8 cellular contexts compared by ENCODE assay signal in genomic region chr14:105480807-105481801, GRCh38. TPM values are rescaled to one million over a fixed set of nuclear protein-coding genes. Genes with fewer than 3 reads are reported as not detected.
A peak's percentile ranks its signal among the peaks of the same experiment; 100 is the strongest.
DNase-seq lines count a peak whose midpoint lies in the region; TF ChIP-seq lines count a peak whose summit lies in the region.

No MANE protein-coding gene starts in this region.

- CTCF ChIA-PET in SK-N-SH (lab: Yijun Ruan, JAX), result interaction anchor here (0.6 to 7.2 kb wide), 43 partner anchors 9 to 362 kb away, joined by 3 to 137 read pairs (median 5); partner anchors contain the start of genes MTA1, TEDC1 and TMEM121

- H3K36me3 Mint-ChIP-seq in H9 (ENCODE audit: insufficient read depth in 1 of 3, low read depth in 3 of 3), result no peaks in the 10 kb centered on the region
- H3K36me3 Mint-ChIP-seq in activated naive CD4-positive, alpha-beta T cell treated with anti-CD3 and anti-CD28 coated beads, Interleukin-2, amount 50 U/mL, for 24 hours, result no peaks in the 10 kb centered on the region
- peaks cover 2% of the 10 kb centered on the region for H3K36me3 Mint-ChIP-seq in osteocyte (ENCODE audit: unreplicated experiment)

- H3K36me3 ChIP-seq in SK-N-SH (replicated peaks in 1 of 2; ENCODE audit: control insufficient read depth in 1 of 2, insufficient read depth in 2 of 2, low read length in 1 of 2), result peaks cover 0 to 2% of the 10 kb centered on the region in 2 experiments
- H3K36me3 ChIP-seq in thymus (ENCODE audit: control insufficient read depth, insufficient read depth), result no peaks in the 10 kb centered on the region

- H3K9me3 ChIP-seq in H9 (ENCODE audit: control insufficient read depth, low read depth, low read length), result no peaks in the 10 kb centered on the region
- no peaks in the 10 kb centered on the region for H3K9me3 ChIP-seq in SK-N-SH
- peaks cover 8% of the 10 kb centered on the region for H3K9me3 ChIP-seq in thymus (ENCODE audit: control insufficient read depth)

- H2BK120ac ChIP-seq in H9 (ENCODE audit: low read depth, low read length, poor library complexity, severe bottlenecking), result peak overlapping the region; percentile 83

- peak overlapping the region; percentile 63 for H2BK12ac ChIP-seq in H9 (ENCODE audit: insufficient read length, low read depth, low read length)

- no peaks in the 10 kb centered on the region for H3K9me2 ChIP-seq in SK-N-SH

- H3K4me2 ChIP-seq in H9 (ENCODE audit: insufficient read depth, insufficient read length, low read length) (peak overlapping the region; percentile 39), SK-N-SH (peak overlapping the region; percentile 82)

- H3K56ac ChIP-seq in H9 (ENCODE audit: insufficient read length, low read depth, low read length), result no peak overlapping the region

- H3K18ac ChIP-seq in H9 (ENCODE audit: insufficient read length, low read depth, low read length), result peak overlapping the region; percentile 98

- H3K23ac ChIP-seq in H9 (ENCODE audit: insufficient read length, low read depth, low read length), result no peak overlapping the region

- peak; percentile 67 for TF ChIP-seq RAD21 in SK-N-SH (IDR thresholded peaks at IDR 0.05; ENCODE audit: low read length)

- TF ChIP-seq CTCF in H9 (conservative IDR thresholded peaks at IDR 0.05), result peak; percentile 100
- peak; percentile 96 for TF ChIP-seq CTCF in SK-N-SH (IDR thresholded peaks at IDR 0.05)
- peak; percentile 99 for TF ChIP-seq CTCF in osteocyte (IDR thresholded peaks at IDR 0.05)

- peaks cover 4% of the 10 kb centered on the region for H3K23me2 ChIP-seq in H9 (ENCODE audit: insufficient read length, low read depth, low read length, poor library complexity, severe bottlenecking)

- H3K4me1 Mint-ChIP-seq in H9 (peaks cover 11 to 33% of the 10 kb centered on the region in 2 experiments), osteocyte (ENCODE audit: unreplicated experiment) (peaks cover 70% of the 10 kb centered on the region)
- H3K4me1 Mint-ChIP-seq in activated naive CD4-positive, alpha-beta T cell treated with anti-CD3 and anti-CD28 coated beads, Interleukin-2, amount 50 U/mL, for 24 hours, result peaks cover 59% of the 10 kb centered on the region

- H3T11ph ChIP-seq in H9 (ENCODE audit: low read length), result no peak overlapping the region

- H3K4me3 Mint-ChIP-seq in H9 (peak overlapping the region; percentile 29 to 74; a peak in 4 of 5 replicates), osteocyte (ENCODE audit: unreplicated experiment) (peak overlapping the region; percentile 65)
- H3K4me3 Mint-ChIP-seq in activated naive CD4-positive, alpha-beta T cell treated with anti-CD3 and anti-CD28 coated beads, Interleukin-2, amount 50 U/mL, for 24 hours, result peak overlapping the region; percentile 78

- no peak overlapping the region for H2BK20ac ChIP-seq in H9 (ENCODE audit: low read depth, low read length, poor library complexity, severe bottlenecking)

- peak in 1 of 2 experiments; percentile 16; a peak in 1 of 4 replicates for TF ChIP-seq EP300 in SK-N-SH (IDR thresholded peaks at IDR 0.05; ENCODE audit: borderline replicate concordance in 1 of 2, low read depth in 1 of 2, low read length in 1 of 2)

- WGBS in H9 (ENCODE audit: extremely low coverage, insufficient read length, low lambda C conversion rate), result no CpG with 5 or more reads among the region's 35 CpGs
- 0% methylated on average over 8 of the region's 35 CpGs for WGBS in SK-N-SH (ENCODE audit: low lambda C conversion rate)
- 2% methylated on average over 35 of the region's 35 CpGs for WGBS in thymus

- peak overlapping the region in 2 of 3 experiments; percentile 44 to 91; a peak in 3 of 7 replicates for H3K27ac Mint-ChIP-seq in H9
- H3K27ac Mint-ChIP-seq in activated naive CD4-positive, alpha-beta T cell treated with anti-CD3 and anti-CD28 coated beads, Interleukin-2, amount 50 U/mL, for 24 hours, result peak overlapping the region; percentile 82
- peak overlapping the region; percentile 100 for H3K27ac Mint-ChIP-seq in osteocyte (ENCODE audit: unreplicated experiment)

- H4K20me1 ChIP-seq in H9 (ENCODE audit: control insufficient read depth, insufficient read depth, insufficient read length), result no peaks in the 10 kb centered on the region
- H4K20me1 ChIP-seq in SK-N-SH (ENCODE audit: insufficient read depth), result peaks cover 6% of the 10 kb centered on the region; the same call in 1 of the 2 replicates

- H3K79me2 ChIP-seq in H9 (ENCODE audit: insufficient read depth, low read length) (no peaks in the 10 kb centered on the region), SK-N-SH (ENCODE audit: insufficient read depth) (peaks cover 18% of the 10 kb centered on the region)

- peak overlapping the region; percentile 39 to 56 for H3K4me3 ChIP-seq in SK-N-SH (ENCODE audit: low read depth in 2 of 2, low read length in 1 of 2)
- peak overlapping the region; percentile 19 for H3K4me3 ChIP-seq in thymus (ENCODE audit: low read length)

- peak; percentile 95 for DNase-seq in DMS79 (lab: John Stamatoyannopoulos, UW)
- peak; percentile 94 for DNase-seq in H9
- peak; percentile 88 for DNase-seq in NAMALWA (ENCODE audit: low spot score)
- DNase-seq in SK-N-SH, result peak; percentile 92
- peak; percentile 90 for DNase-seq in globus pallidus (ENCODE audit: low spot score)
- peak; percentile 99 for DNase-seq in osteocyte (ENCODE audit: extremely low spot score, unreplicated experiment)

- no peaks in the 10 kb centered on the region for H3K79me1 ChIP-seq in H9 (ENCODE audit: insufficient read depth, low read depth, low read length, poor library complexity, severe bottlenecking)

- H3K27me3 Mint-ChIP-seq in H9 (ENCODE audit: low read depth) (peaks cover 86% of the 10 kb centered on the region), osteocyte (ENCODE audit: unreplicated experiment) (no peaks in the 10 kb centered on the region)
- no peaks in the 10 kb centered on the region for H3K27me3 Mint-ChIP-seq in activated naive CD4-positive, alpha-beta T cell treated with anti-CD3 and anti-CD28 coated beads, Interleukin-2, amount 50 U/mL, for 24 hours

- H2AFZ ChIP-seq in H9 (ENCODE audit: low read length) (no peak overlapping the region), SK-N-SH (ENCODE audit: low read depth) (no peak overlapping the region)

- H3K9me3 Mint-ChIP-seq in H9, result peaks cover 0 to 3% of the 10 kb centered on the region in 2 experiments; a peak in 1 of 5 replicates
- H3K9me3 Mint-ChIP-seq in activated naive CD4-positive, alpha-beta T cell treated with anti-CD3 and anti-CD28 coated beads, Interleukin-2, amount 50 U/mL, for 24 hours, result no peaks in the 10 kb centered on the region
- H3K9me3 Mint-ChIP-seq in osteocyte (ENCODE audit: unreplicated experiment), result no peaks in the 10 kb centered on the region

- POLR2A ChIA-PET in SK-N-SH (lab: Yijun Ruan, JAX), result interaction anchor here (0.9 to 2.3 kb wide), 11 partner anchors 9 to 180 kb away, joined by 3 to 16 read pairs (median 4); partner anchors contain the start of gene BRF1

- H2BK5ac ChIP-seq in H9 (ENCODE audit: insufficient read length, low read length), result no peak overlapping the region

- peaks cover 27% of the 10 kb centered on the region for H3F3A ChIP-seq in SK-N-SH (replicated peaks; ENCODE audit: insufficient read depth)

- H4K5ac ChIP-seq in H9 (ENCODE audit: insufficient read length, low read depth, low read length), result peak overlapping the region; percentile 31

- H3K14ac ChIP-seq in H9 (ENCODE audit: insufficient read depth, low read length), result peak overlapping the region; percentile 98

- H4K8ac ChIP-seq in H9 (replicated peaks; ENCODE audit: insufficient read length, low read depth, low read length), result no peak overlapping the region

- peaks cover 32% of the 10 kb centered on the region for H3K27me3 ChIP-seq in H9 (ENCODE audit: insufficient read depth, low read length)
- no peaks in the 10 kb centered on the region for H3K27me3 ChIP-seq in SK-N-SH (ENCODE audit: insufficient read depth)
- peaks cover 49% of the 10 kb centered on the region for H3K27me3 ChIP-seq in thymus (ENCODE audit: control insufficient read depth, insufficient read depth)

- peak overlapping the region; percentile 90 for H4K91ac ChIP-seq in H9 (ENCODE audit: insufficient read length, low read depth, low read length)

- H2AK5ac ChIP-seq in H9 (ENCODE audit: insufficient read length, low read length), result no peak overlapping the region

- H3K9ac ChIP-seq in H9 (ENCODE audit: extremely low read depth, insufficient read length, low read length) (peak overlapping the region; percentile 1), SK-N-SH (peak overlapping the region; percentile 92)

- H3K27ac ChIP-seq in H9 (ENCODE audit: insufficient read length, low read depth, low read length), result no peak overlapping the region
- H3K27ac ChIP-seq in SK-N-SH (ENCODE audit: low read depth in 2 of 2, low read length in 1 of 2), result peak overlapping the region; percentile 98 to 100
- H3K27ac ChIP-seq in thymus (ENCODE audit: low read depth), result peak overlapping the region; percentile 85

- peak overlapping the region; percentile 30 for H3K4ac ChIP-seq in H9 (ENCODE audit: low read depth, low read length)

- peak overlapping the region; percentile 0; the same call in 1 of the 2 replicates for H2BK15ac ChIP-seq in H9 (ENCODE audit: low read depth, low read length)

- H3K4me1 ChIP-seq in H9 (ENCODE audit: insufficient read depth, low read length) (no peaks in the 10 kb centered on the region; the same call in 1 of the 2 replicates), SK-N-SH (ENCODE audit: control insufficient read depth in 1 of 2, insufficient read depth in 2 of 2, low read depth in 1 of 2, low read length in 1 of 2) (peaks cover 44 to 80% of the 10 kb centered on the region in 2 experiments; a peak in 3 of 4 replicates), thymus (ENCODE audit: control insufficient read depth, insufficient read depth, low read length) (peaks cover 18% of the 10 kb centered on the region)

TF ChIP-seq in SK-N-SH, 30 proteins besides CTCF, POLR2A, EP300 and RAD21 (continues in another document):
- TF ChIP-seq SMC3 (IDR thresholded peaks at IDR 0.05; ENCODE audit: low read depth, low read length), result peak; percentile 75

RNA-seq across cellular contexts. Expression of gene CRIP1, which starts 5.6 kb away (rescaled TPM):
- 6.9 and 8.8 TPM in 2 replicates for total RNA-seq in H9 (2021)
- 0.68 and 0.72 TPM in 2 replicates for polyA plus RNA-seq in SK-N-SH (2012; rRNA removed)
- 0.09 TPM in 1 of 2 replicates, not detected in the other for polyA plus RNA-seq in SK-N-SH (2012; cell fraction: cytosol; rRNA removed)
- 9.8 and 16.8 TPM in 2 replicates for polyA plus RNA-seq in SK-N-SH (2012; cell fraction: nucleus; rRNA removed)
- 31.0 and 34.1 TPM in 2 replicates for total RNA-seq in osteocyte
- 471 TPM for polyA plus RNA-seq in thymus

RNA-seq across cellular contexts. Expression of gene CRIP2, which starts 6.5 kb away (rescaled TPM):
- total RNA-seq in H9 (2021) (5.7 and 7.2 TPM in 2 replicates), osteocyte (183 and 191 TPM in 2 replicates)
- polyA plus RNA-seq in SK-N-SH (2012; rRNA removed) (219 and 335 TPM in 2 replicates), thymus (89.7 TPM)
- polyA plus RNA-seq in SK-N-SH (2012; cell fraction: cytosol; rRNA removed), result 154 and 228 TPM in 2 replicates
- 326 and 608 TPM in 2 replicates for polyA plus RNA-seq in SK-N-SH (2012; cell fraction: nucleus; rRNA removed)

RNA-seq across cellular contexts. Expression of gene TEDC1, which starts 9.9 kb away (rescaled TPM):
- total RNA-seq in H9 (2021) (26.2 TPM in 2 replicates), osteocyte (8.4 and 11.0 TPM in 2 replicates)
- polyA plus RNA-seq in SK-N-SH (2012; rRNA removed) (10.9 and 13.4 TPM in 2 replicates), thymus (23.3 TPM)
- 4.4 and 7.2 TPM in 2 replicates for polyA plus RNA-seq in SK-N-SH (2012; cell fraction: cytosol; rRNA removed)
- 33.0 and 74.2 TPM in 2 replicates for polyA plus RNA-seq in SK-N-SH (2012; cell fraction: nucleus; rRNA removed)

RNA-seq across cellular contexts. Expression of gene TMEM121, which starts 45.3 kb away (rescaled TPM):
- 1.0 and 2.6 TPM in 2 replicates for total RNA-seq in H9 (2021)
- 7.2 and 9.1 TPM in 2 replicates for polyA plus RNA-seq in SK-N-SH (2012; rRNA removed)
- 2.1 and 5.7 TPM in 2 replicates for polyA plus RNA-seq in SK-N-SH (2012; cell fraction: cytosol; rRNA removed)
- 5.1 and 5.9 TPM in 2 replicates for polyA plus RNA-seq in SK-N-SH (2012; cell fraction: nucleus; rRNA removed)
- total RNA-seq in osteocyte, result 3.3 and 3.6 TPM in 2 replicates
- polyA plus RNA-seq in thymus, result 2.1 TPM

Comparison
In these comparisons a context has a peak if more than half of its experiments do, and no peak if none do; other contexts are left out.
1. RNA of gene CRIP2, which starts 6.5 kb away (total RNA-seq): 183 to 191 TPM in osteocyte; 5.7 to 7.2 TPM in H9; every median in the first group is over 10 times any median in the second.
2. Peak in every context shown above with its lines, with median percentiles within 50 percentile points of each other: DNase-seq, H3K27ac Mint-ChIP-seq, H3K4me3 Mint-ChIP-seq and CTCF ChIP-seq.